In genomic region chr7:5139998-5140397, GRCh38 we compare ENCODE assay signal across 8 cellular contexts. TPM values are rescaled to one million over a fixed set of nuclear protein-coding genes. Genes with fewer than 3 reads are reported as not detected.
DNase-seq lines count a peak whose midpoint lies in the region; ATAC-seq and TF ChIP-seq lines count a peak whose summit lies in the region.

No MANE protein-coding gene starts in this region.

- H3K27me3 ChIP-seq in heart left ventricle, result peaks cover 0 to 13% (median 0%) of the 10 kb centered on the region in 9 donors
- no peaks in the 10 kb centered on the region for H3K27me3 ChIP-seq in right atrium auricular region
- no peaks in the 10 kb centered on the region for H3K27me3 ChIP-seq in Peyer's patch
- no peaks in the 10 kb centered on the region for H3K27me3 ChIP-seq in endodermal cell (ENCODE audit: control insufficient read depth, insufficient read depth, low read length, poor library complexity, severe bottlenecking)

- no peak overlapping the region for H3K27ac Mint-ChIP-seq in endodermal cell

- TF ChIP-seq POLR2A in heart left ventricle (IDR thresholded peaks at IDR 0.05), result no peak
- no peak for TF ChIP-seq POLR2A in Peyer's patch (IDR thresholded peaks at IDR 0.05)

- H3K4me1 ChIP-seq in heart left ventricle, result no peaks in the 10 kb centered on the region
- H3K4me1 ChIP-seq in right atrium auricular region, result no peaks in the 10 kb centered on the region
- H3K4me1 ChIP-seq in Peyer's patch, result no peaks in the 10 kb centered on the region
- no peaks in the 10 kb centered on the region for H3K4me1 ChIP-seq in endodermal cell (ENCODE audit: control insufficient read depth, insufficient read depth, low read length)

- H3K4me3 ChIP-seq in heart left ventricle, result no peak overlapping the region
- H3K4me3 ChIP-seq in right atrium auricular region, result no peak overlapping the region
- no peak overlapping the region for H3K4me3 ChIP-seq in Peyer's patch
- no peak overlapping the region for H3K4me3 ChIP-seq in endodermal cell (ENCODE audit: low read length)

- intact Hi-C loops in heart left ventricle (cut with DNase I), result loop anchor here in 2 of 10 donors (5.0 kb wide), 1 partner anchor 312 kb away; no protein-coding TSS in a partner anchor

- H3K27me3 Mint-ChIP-seq in endodermal cell (ENCODE audit: insufficient read depth), result peaks cover 4% of the 10 kb centered on the region

- no peak overlapping the region for H3K9ac ChIP-seq in endodermal cell (ENCODE audit: extremely low read depth, low read length, poor library complexity, severe bottlenecking)

- H3K27ac ChIP-seq in heart left ventricle (no peak overlapping the region), right atrium auricular region (no peak overlapping the region), Peyer's patch (no peak overlapping the region), endodermal cell (ENCODE audit: low read depth, low read length) (no peak overlapping the region)

- H3K4me3 Mint-ChIP-seq in endodermal cell, result no peak overlapping the region

- H3K9me3 ChIP-seq in heart left ventricle (no peaks in the 10 kb centered on the region), right atrium auricular region (no peaks in the 10 kb centered on the region), Peyer's patch (no peaks in the 10 kb centered on the region), endodermal cell (ENCODE audit: control insufficient read depth, low read length) (no peaks in the 10 kb centered on the region)

- ATAC-seq in heart left ventricle, result peak in 2 of 4 donors; percentile 45 to 52
- no peak for ATAC-seq in HG03432 (IDR thresholded peaks at IDR 0.05; ENCODE audit: unreplicated experiment)

- no peaks in the 10 kb centered on the region for H3K4me1 Mint-ChIP-seq in endodermal cell

- no peaks in the 10 kb centered on the region for H3K36me3 Mint-ChIP-seq in endodermal cell (ENCODE audit: low read depth)

- TF ChIP-seq CTCF in heart left ventricle (IDR thresholded peaks at IDR 0.05) (peak in 10 of 12 donors; percentile 18 to 47 (median 35)), right atrium auricular region (IDR thresholded peaks at IDR 0.05) (peak in 1 of 2 donors; percentile 58), Peyer's patch (IDR thresholded peaks at IDR 0.05) (peak in 4 of 6 experiments; percentile 17 to 22 (median 22)), endodermal cell (conservative IDR thresholded peaks at IDR 0.05) (peak; percentile 80)

- no peak for DNase-seq in heart left ventricle
- no peak for DNase-seq in right atrium auricular region (ENCODE audit: low spot score)
- peak in 1 of 3 donors; percentile 55 for DNase-seq in Peyer's patch
- peak; percentile 87 for DNase-seq in endodermal cell
- peak; percentile 45 for DNase-seq in retina
- no peak for DNase-seq in germinal center (ENCODE audit: low spot score)
- DNase-seq in hepatic stellate cell (ENCODE audit: low spot score), result no peak

- H3K9me3 Mint-ChIP-seq in endodermal cell, result no peaks in the 10 kb centered on the region

- no peaks in the 10 kb centered on the region for H3K36me3 ChIP-seq in heart left ventricle
- H3K36me3 ChIP-seq in right atrium auricular region, result no peaks in the 10 kb centered on the region
- H3K36me3 ChIP-seq in Peyer's patch, result no peaks in the 10 kb centered on the region
- no peaks in the 10 kb centered on the region for H3K36me3 ChIP-seq in endodermal cell (ENCODE audit: control insufficient read depth, insufficient read depth, low read length)

- WGBS in heart left ventricle, 4 donors, result 48 to 67% (median 53%) methylated on average over 6 to 7 of the region's 7 CpGs
- WGBS in endodermal cell (ENCODE audit: insufficient coverage in 1 of 2, insufficient read length in 1 of 2), 2 experiments, result 50 to 61% methylated on average over 2 to 7 of the region's 7 CpGs

RNA-seq across cellular contexts. Expression of gene WIPI2, which starts 50.0 kb away (rescaled TPM):
- total RNA-seq in heart left ventricle (10 to 100 TPM; 39.0 to 90.4 (median 51.1) TPM), right atrium auricular region (10 to 100 TPM; 49.2 to 56.7 TPM), Peyer's patch (10 to 100 TPM; 45.7 to 67.7 (median 50.0) TPM), endodermal cell (100 to 1,000 TPM in 1 of 2 donors, 10 to 100 TPM in 1; 95.2 to 103 TPM)
- polyA plus RNA-seq in heart left ventricle, result 10 to 100 TPM; 18.6 to 43.1 TPM
- 65.5 TPM for polyA plus RNA-seq in endodermal cell (2013, experiment 1 of 2)
- polyA plus RNA-seq in endodermal cell (2013, experiment 2 of 2), result 66.1 TPM

Comparison
In these comparisons a context has a peak if more than half of its experiments do, and no peak if none do; other contexts are left out.
1. DNase-seq: peak in endodermal cell (single experiment) and retina (single experiment); none in heart left ventricle (0 of 5), right atrium auricular region (single experiment), germinal center (single experiment) and hepatic stellate cell (single experiment).